24 cellular contexts compared by ENCODE assay signal in genomic region chr4:1602621-1603412, GRCh38.
A peak's percentile ranks its signal among the peaks of the same experiment; 100 is the strongest.
DNase-seq lines count a peak whose midpoint lies in the region; ATAC-seq and TF ChIP-seq lines count a peak whose summit lies in the region.
"Had no signal": no experiment of that assay in that cellular context is flagged by ENCODE, and none has a peak within 500 bp of the region (broad histone marks: within the 10 kb centered on the region; RNA-seq: fewer than 3 reads in every experiment).

No MANE protein-coding gene starts in this region.

- H2AFZ ChIP-seq in neuronal stem cell (ENCODE audit: low read length) = no peak overlapping the region

- H3K27ac ChIP-seq in BLaER1 = peak overlapping the region; percentile 92
- no peak overlapping the region for H3K27ac ChIP-seq in CD8-positive, alpha-beta memory T cell (ENCODE audit: low read depth, low read length)
- no peak overlapping the region for H3K27ac ChIP-seq in neuronal stem cell (replicated peaks; ENCODE audit: low read length)
- H3K27ac ChIP-seq in gastroesophageal sphincter = no peak overlapping the region
- H3K27ac ChIP-seq: body of pancreas, pancreas had no signal

- no peak for ATAC-seq in gastroesophageal sphincter
- ATAC-seq: activated CD8-positive, alpha-beta memory T cell treated with anti-CD3 and anti-CD28 coated beads, Interleukin-2, amount 10 ng/mL, durations not matched to agents 7 days and 5 days; body of pancreas; mucosa of descending colon; pancreas; T-cell had no signal

- H3K4me1 ChIP-seq in BLaER1 (peaks cover 98% of the 10 kb centered on the region), neuronal stem cell (ENCODE audit: control insufficient read depth in 2 of 2, insufficient read depth in 1 of 2, low read depth in 1 of 2, low read length in 2 of 2) (peaks cover 0 to 10% of the 10 kb centered on the region in 2 donors), gastroesophageal sphincter (no peaks in the 10 kb centered on the region)
- H3K4me1 ChIP-seq in CD8-positive, alpha-beta memory T cell (ENCODE audit: insufficient read depth, low read length) = peaks cover 26% of the 10 kb centered on the region
- H3K4me1 ChIP-seq: body of pancreas, pancreas had no signal

- peak overlapping the region in 4 of 7 donors; percentile 9 to 81 (median 16) for H3K4me3 Mint-ChIP-seq in CD8-positive, alpha-beta memory T cell
- H3K4me3 Mint-ChIP-seq: activated B cell treated with CpG ODN at 0.5 μM for 24 hours; activated CD8-positive, alpha-beta memory T cell treated with anti-CD3 and anti-CD28 coated beads, Interleukin-2, amount 10 ng/mL, durations not matched to agents 7 days and 5 days; endodermal cell; nephron; stimulated activated naive CD8-positive, alpha-beta T cell treated with anti-CD3 and anti-CD28 coated beads, Interleukin-15, amount 100 ng/mL, for 72 hours; T-cell had no signal

- intact Hi-C loops in cardiac septum (cut with DNase I) = no loop called here

- peak overlapping the region; percentile 89 for H2BK120ac ChIP-seq in neuronal stem cell (ENCODE audit: low read depth, low read length)

- H4K91ac ChIP-seq in neuronal stem cell (ENCODE audit: low read depth, low read length, poor library complexity) = peak overlapping the region; percentile 24

- no peak for TF ChIP-seq CTCF in gastroesophageal sphincter (IDR thresholded peaks at IDR 0.05)

- H3K4me3 ChIP-seq in BLaER1 (no peak overlapping the region), neuronal stem cell (ENCODE audit: low read length in 2 of 2) (no peak overlapping the region), gastroesophageal sphincter (no peak overlapping the region)
- H3K4me3 ChIP-seq in CD8-positive, alpha-beta memory T cell (ENCODE audit: low read length) = no peak overlapping the region
- H3K4me3 ChIP-seq: body of pancreas, mucosa of descending colon, pancreas had no signal

- peak overlapping the region; percentile 55 for H2BK15ac ChIP-seq in neuronal stem cell (ENCODE audit: low read length)

- peak in 1 of 5 donors; percentile 46 for DNase-seq in CD8-positive, alpha-beta memory T cell
- DNase-seq in cardiac septum (ENCODE audit: low spot score) (peak; percentile 67), neuronal stem cell (ENCODE audit: low spot score) (no peak), HCEC 1CT (no peak), ureter (ENCODE audit: low spot score) (no peak)
- DNase-seq: activated B cell treated with CpG ODN at 0.5 μM for 24 hours; activated CD8-positive, alpha-beta memory T cell treated with anti-CD3 and anti-CD28 coated beads, Interleukin-2, amount 10 ng/mL, durations not matched to agents 7 days and 5 days; activated naive CD4-positive, alpha-beta T cell; activated T-cell treated with anti-CD3 and anti-CD28 coated beads, Interleukin-2, amount 50 U/mL, for 48 hours; body of pancreas; dermis blood vessel endothelial cell; DMS153; endodermal cell; NCI-H1092 treated with DMSO at 0.1 percent for 48 hours; NCI-H1694 treated with DMSO at 0.1 percent for 48 hours; NCI-H510A; stimulated activated CD4-positive, alpha-beta T cell treated with anti-CD3 and anti-CD28 coated beads, Interleukin-2, amount 100 ng/mL, for 48 hours; stimulated activated naive CD8-positive, alpha-beta T cell treated with anti-CD3 and anti-CD28 coated beads, Interleukin-15, amount 100 ng/mL, for 72 hours had no signal

- H2AK5ac ChIP-seq in neuronal stem cell (ENCODE audit: low read depth, low read length) = peak overlapping the region; percentile 95

- peak overlapping the region; percentile 98 for H3K4me2 ChIP-seq in BLaER1
- H3K4me2 ChIP-seq in neuronal stem cell (ENCODE audit: insufficient read depth, low read length, poor library complexity, severe bottlenecking) = no peak overlapping the region

- H3K9me3 ChIP-seq in BLaER1 = no peaks in the 10 kb centered on the region
- H3K9me3 ChIP-seq in CD8-positive, alpha-beta memory T cell (ENCODE audit: low read length) = no peaks in the 10 kb centered on the region
- peaks cover 0 to 4% of the 10 kb centered on the region in 2 donors for H3K9me3 ChIP-seq in neuronal stem cell (replicated peaks in 1 of 2; ENCODE audit: control insufficient read depth in 2 of 2, insufficient read depth in 1 of 2, low read depth in 1 of 2, low read length in 2 of 2)
- no peaks in the 10 kb centered on the region for H3K9me3 ChIP-seq in gastroesophageal sphincter
- H3K9me3 ChIP-seq: body of pancreas, mucosa of descending colon, pancreas had no signal

- H2BK12ac ChIP-seq in neuronal stem cell (ENCODE audit: low read length) = peak overlapping the region; percentile 22

- peaks cover 16 to 42% (median 23%) of the 10 kb centered on the region in 3 donors for H3K4me1 Mint-ChIP-seq in CD8-positive, alpha-beta memory T cell
- H3K4me1 Mint-ChIP-seq: activated B cell treated with CpG ODN at 0.5 μM for 24 hours, endodermal cell had no signal

- H3K18ac ChIP-seq in neuronal stem cell (ENCODE audit: low read length) = peak overlapping the region; percentile 64

- peak overlapping the region; percentile 94 for H3K14ac ChIP-seq in neuronal stem cell (ENCODE audit: low read length)

- CTCF ChIA-PET in CD8-positive, alpha-beta memory T cell (lab: Charles Lee) = interaction anchor here (1.7 kb wide), 1 partner anchor 247 kb away, joined by 6 read pairs; no protein-coding TSS in a partner anchor

- peak overlapping the region in 2 of 8 donors; percentile 83 to 86 for H3K27ac Mint-ChIP-seq in CD8-positive, alpha-beta memory T cell
- H3K27ac Mint-ChIP-seq: activated B cell treated with CpG ODN at 0.5 μM for 24 hours; activated CD8-positive, alpha-beta memory T cell treated with anti-CD3 and anti-CD28 coated beads, Interleukin-2, amount 10 ng/mL, durations not matched to agents 7 days and 5 days; endodermal cell; nephron had no signal

- no peaks in the 10 kb centered on the region for H4K20me1 ChIP-seq in BLaER1

- no peak overlapping the region for H3K4ac ChIP-seq in neuronal stem cell (ENCODE audit: low read length)

- peak overlapping the region; percentile 25 for H3K23ac ChIP-seq in neuronal stem cell (ENCODE audit: low read depth, low read length, poor library complexity)

- POLR2A ChIA-PET in CD8-positive, alpha-beta memory T cell (lab: Charles Lee) = no interaction called here

- H3K9me3 Mint-ChIP-seq in CD8-positive, alpha-beta memory T cell = no peaks in the 10 kb centered on the region
- H3K9me3 Mint-ChIP-seq: activated B cell treated with CpG ODN at 0.5 μM for 24 hours; endodermal cell; nephron; stimulated activated naive CD8-positive, alpha-beta T cell treated with anti-CD3 and anti-CD28 coated beads, Interleukin-15, amount 100 ng/mL, for 72 hours; T-cell had no signal

- no peaks in the 10 kb centered on the region for H3K36me3 Mint-ChIP-seq in CD8-positive, alpha-beta memory T cell
- H3K36me3 Mint-ChIP-seq: activated CD8-positive, alpha-beta memory T cell treated with anti-CD3 and anti-CD28 coated beads, Interleukin-2, amount 10 ng/mL, durations not matched to agents 7 days and 5 days; T-cell had no signal

- H3K79me1 ChIP-seq in neuronal stem cell (ENCODE audit: low read depth, low read length) = peaks cover 1% of the 10 kb centered on the region

- H4K8ac ChIP-seq in neuronal stem cell (ENCODE audit: low read depth, low read length) = no peak overlapping the region

- no peaks in the 10 kb centered on the region for H3K36me3 ChIP-seq in BLaER1
- no peaks in the 10 kb centered on the region for H3K36me3 ChIP-seq in CD8-positive, alpha-beta memory T cell (ENCODE audit: insufficient read depth, low read length)
- no peaks in the 10 kb centered on the region for H3K36me3 ChIP-seq in neuronal stem cell (replicated peaks in 1 of 2; ENCODE audit: control insufficient read depth in 2 of 2, insufficient read depth in 2 of 2, low read length in 2 of 2)
- H3K36me3 ChIP-seq in gastroesophageal sphincter = no peaks in the 10 kb centered on the region
- H3K36me3 ChIP-seq: pancreas had no signal

- H2BK5ac ChIP-seq in neuronal stem cell (ENCODE audit: low read length) = no peak overlapping the region

- TF ChIP-seq EP300 in gastroesophageal sphincter (IDR thresholded peaks at IDR 0.05) = no peak

- WGBS in neuronal stem cell (ENCODE audit: extremely low coverage in 2 of 2, insufficient read length in 2 of 2, insufficient replicate concordance in 1 of 2), 2 donors = no CpG with 5 or more reads among the region's 43 CpGs
- WGBS in gastroesophageal sphincter (ENCODE audit: low coverage in 1 of 2), 2 donors = 46% methylated on average over 12 of the region's 43 CpGs; no CpG with 5 or more reads in 1 of the 2 donors

- TF ChIP-seq POLR2A in gastroesophageal sphincter (IDR thresholded peaks at IDR 0.05) = no peak

- no peaks in the 10 kb centered on the region for H3K27me3 Mint-ChIP-seq in CD8-positive, alpha-beta memory T cell
- H3K27me3 Mint-ChIP-seq: activated CD8-positive, alpha-beta memory T cell treated with anti-CD3 and anti-CD28 coated beads, Interleukin-2, amount 10 ng/mL, durations not matched to agents 7 days and 5 days; T-cell had no signal

- H3K9ac ChIP-seq in BLaER1 (peak overlapping the region; percentile 77; the same call in 1 of the 2 replicates), neuronal stem cell (ENCODE audit: low read depth, low read length, poor library complexity) (peak overlapping the region; percentile 21)

- H3K27me3 ChIP-seq in BLaER1 = no peaks in the 10 kb centered on the region
- H3K27me3 ChIP-seq in CD8-positive, alpha-beta memory T cell (ENCODE audit: insufficient read depth, low read length, poor library complexity, severe bottlenecking) = no peaks in the 10 kb centered on the region
- H3K27me3 ChIP-seq in neuronal stem cell (ENCODE audit: control insufficient read depth in 3 of 3, insufficient read depth in 3 of 3, low read depth in 1 of 3, low read length in 3 of 3) = peaks cover 0 to 30% (median 0%) of the 10 kb centered on the region in 3 experiments
- H3K27me3 ChIP-seq in gastroesophageal sphincter = peaks cover 86% of the 10 kb centered on the region
- H3K27me3 ChIP-seq: body of pancreas, pancreas had no signal
